In the genomic region with DNA sequence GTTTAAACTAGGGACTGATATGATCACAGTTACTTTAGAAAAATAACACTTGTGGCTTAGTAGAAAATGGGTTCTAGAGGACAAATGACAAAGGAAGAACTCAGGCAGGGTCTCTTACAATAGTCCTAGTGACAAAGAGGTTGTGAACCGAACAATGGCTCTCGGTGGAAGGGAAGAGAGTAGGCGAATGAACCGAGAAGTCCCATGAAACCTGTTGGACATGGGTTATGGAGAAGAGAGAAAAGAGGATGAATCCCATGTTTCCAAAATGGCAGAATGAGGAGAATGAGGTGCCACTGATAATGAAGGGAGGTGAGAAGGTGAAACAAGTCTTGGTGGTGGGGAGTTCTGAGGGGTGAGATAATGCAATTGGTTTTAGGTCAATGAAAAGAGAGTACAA, we compare ENCODE assay signal across 18 cellular contexts.
DNase-seq lines count a peak whose midpoint lies in the region; ATAC-seq, FAIRE-seq and TF ChIP-seq lines count a peak whose summit lies in the region.
"Had no signal": no experiment of that assay in that cellular context is flagged by ENCODE, and none has a peak within 500 bp of the region (broad histone marks: within the 10 kb centered on the region; RNA-seq: fewer than 3 reads in every experiment).

No MANE protein-coding gene starts in this region.

- H3K9me3 ChIP-seq in Caco-2 = no peaks in the 10 kb centered on the region
- H3K9me3 ChIP-seq in Loucy (ENCODE audit: insufficient read depth, low read depth, low read length) = no peaks in the 10 kb centered on the region
- H3K9me3 ChIP-seq in neural progenitor cell (ENCODE audit: low read depth) = no peaks in the 10 kb centered on the region
- no peaks in the 10 kb centered on the region for H3K9me3 ChIP-seq in naive thymus-derived CD4-positive, alpha-beta T cell (ENCODE audit: control insufficient read depth in 2 of 3, low read length in 3 of 3)
- no peaks in the 10 kb centered on the region for H3K9me3 ChIP-seq in left ventricle myocardium inferior (replicated peaks)
- H3K9me3 ChIP-seq: BLaER1 had no signal

- H3F3A ChIP-seq in Loucy (ENCODE audit: low read depth) = no peaks in the 10 kb centered on the region
- H3F3A ChIP-seq in neural progenitor cell (ENCODE audit: low read depth) = no peaks in the 10 kb centered on the region

- POLR2A ChIA-PET in Caco-2 (lab: Charles Lee) (no interaction called here), WTC11 (lab: Charles Lee) (no interaction called here)
- POLR2A ChIA-PET in naive thymus-derived CD4-positive, alpha-beta T cell (lab: Charles Lee) = no interaction called here

- H3K36me3 ChIP-seq in Caco-2 (ENCODE audit: control insufficient read depth, insufficient read depth, low read length) = peaks cover 2% of the 10 kb centered on the region
- H3K36me3 ChIP-seq in Loucy (ENCODE audit: insufficient read depth, low read length) = no peaks in the 10 kb centered on the region
- no peaks in the 10 kb centered on the region for H3K36me3 ChIP-seq in neural progenitor cell
- no peaks in the 10 kb centered on the region for H3K36me3 ChIP-seq in naive thymus-derived CD4-positive, alpha-beta T cell (ENCODE audit: control insufficient read depth in 2 of 3, insufficient read depth in 3 of 3, low read length in 3 of 3)
- H3K36me3 ChIP-seq in left ventricle myocardium inferior = no peaks in the 10 kb centered on the region
- H3K36me3 ChIP-seq: BLaER1 had no signal

- TF ChIP-seq CTCF in Caco-2 (IDR thresholded peaks at IDR 0.05; ENCODE audit: insufficient read depth in 1 of 2, low read depth in 1 of 2, low read length in 1 of 2, severe bottlenecking in 1 of 2, unreplicated experiment in 1 of 2) = no peak
- no peak for TF ChIP-seq CTCF in Loucy (conservative IDR thresholded peaks at IDR 0.05; ENCODE audit: low read length)
- TF ChIP-seq CTCF in WTC11 (IDR thresholded peaks at IDR 0.05) = no peak
- no peak for TF ChIP-seq CTCF in neural progenitor cell (IDR thresholded peaks at IDR 0.05)
- TF ChIP-seq CTCF in left ventricle myocardium inferior (IDR thresholded peaks at IDR 0.05; ENCODE audit: borderline replicate concordance) = no peak

- H3K4me1 ChIP-seq in Caco-2 = peaks cover 79% of the 10 kb centered on the region
- peaks cover 25% of the 10 kb centered on the region for H3K4me1 ChIP-seq in Loucy (ENCODE audit: insufficient read depth, low read length, poor library complexity, severe bottlenecking)
- peaks cover 16% of the 10 kb centered on the region for H3K4me1 ChIP-seq in neural progenitor cell
- H3K4me1 ChIP-seq in naive thymus-derived CD4-positive, alpha-beta T cell (ENCODE audit: control insufficient read depth in 2 of 2, insufficient read depth in 2 of 2, low read length in 2 of 2) = no peaks in the 10 kb centered on the region
- peaks cover 39% of the 10 kb centered on the region for H3K4me1 ChIP-seq in left ventricle myocardium inferior

- H3K27ac Mint-ChIP-seq in Caco-2 (ENCODE audit: unreplicated experiment) (peak overlapping the region; percentile 2), WTC11 (peak overlapping the region; percentile 33), neural progenitor cell (peak overlapping the region; percentile 8)
- no peak overlapping the region for H3K27ac Mint-ChIP-seq in naive thymus-derived CD4-positive, alpha-beta T cell
- H3K27ac Mint-ChIP-seq: CD8-positive, alpha-beta T cell; H9 had no signal

- H3K4me3 ChIP-seq in Caco-2 (ENCODE audit: low read depth, low read length) = no peak overlapping the region
- no peak overlapping the region for H3K4me3 ChIP-seq in Loucy (ENCODE audit: low read length, poor library complexity, severe bottlenecking)
- no peak overlapping the region for H3K4me3 ChIP-seq in neural progenitor cell
- no peak overlapping the region for H3K4me3 ChIP-seq in naive thymus-derived CD4-positive, alpha-beta T cell (ENCODE audit: low read length)
- H3K4me3 ChIP-seq in left ventricle myocardium inferior = no peak overlapping the region
- H3K4me3 ChIP-seq: BLaER1 had no signal

- peaks cover 56% of the 10 kb centered on the region for H3K36me3 Mint-ChIP-seq in Caco-2 (ENCODE audit: insufficient read depth, unreplicated experiment)
- peaks cover 17% of the 10 kb centered on the region for H3K36me3 Mint-ChIP-seq in WTC11
- H3K36me3 Mint-ChIP-seq in neural progenitor cell = peaks cover 8% of the 10 kb centered on the region
- H3K36me3 Mint-ChIP-seq in naive thymus-derived CD4-positive, alpha-beta T cell = no peaks in the 10 kb centered on the region
- H3K36me3 Mint-ChIP-seq: CD8-positive, alpha-beta T cell had no signal

- H3K27me3 ChIP-seq in Caco-2 (replicated peaks; ENCODE audit: control insufficient read depth, insufficient read depth, low read length) (no peaks in the 10 kb centered on the region), Loucy (ENCODE audit: insufficient read depth, low read length, poor library complexity, severe bottlenecking) (no peaks in the 10 kb centered on the region), neural progenitor cell (no peaks in the 10 kb centered on the region), left ventricle myocardium inferior (ENCODE audit: low read depth) (no peaks in the 10 kb centered on the region)
- H3K27me3 ChIP-seq in naive thymus-derived CD4-positive, alpha-beta T cell (ENCODE audit: control insufficient read depth in 2 of 2, insufficient read depth in 2 of 2, low read length in 2 of 2) = no peaks in the 10 kb centered on the region
- H3K27me3 ChIP-seq: BLaER1 had no signal

- no peak overlapping the region for H3K4me3 Mint-ChIP-seq in Caco-2 (ENCODE audit: unreplicated experiment)
- no peak overlapping the region for H3K4me3 Mint-ChIP-seq in WTC11
- H3K4me3 Mint-ChIP-seq in neural progenitor cell = no peak overlapping the region
- H3K4me3 Mint-ChIP-seq in naive thymus-derived CD4-positive, alpha-beta T cell = no peak overlapping the region
- H3K4me3 Mint-ChIP-seq: CD8-positive, alpha-beta T cell; H9 had no signal

- H3K4me1 Mint-ChIP-seq in Caco-2 (ENCODE audit: low read depth, unreplicated experiment) (peaks cover 40% of the 10 kb centered on the region), WTC11 (peaks cover 50% of the 10 kb centered on the region), neural progenitor cell (peaks cover 58% of the 10 kb centered on the region)
- H3K4me1 Mint-ChIP-seq in naive thymus-derived CD4-positive, alpha-beta T cell = peaks cover 0 to 3% (median 0%) of the 10 kb centered on the region in 7 donors

- no TSS peak for BruUV-seq in Caco-2 (replicated peaks; lab: Mats Ljungman, UMichigan)

- H3K79me2 ChIP-seq in Loucy (ENCODE audit: insufficient read depth, low read length) = peaks cover 25% of the 10 kb centered on the region; the same call in 1 of the 2 replicates
- H3K79me2 ChIP-seq in neural progenitor cell (ENCODE audit: low read depth) = no peaks in the 10 kb centered on the region

- no peaks in the 10 kb centered on the region for H3K9me2 ChIP-seq in Loucy (replicated peaks; ENCODE audit: low read depth, low read length)

- CTCF ChIA-PET in Caco-2 (lab: Charles Lee) = no interaction called here
- CTCF ChIA-PET in WTC11 (lab: Charles Lee) = no interaction called here
- CTCF ChIA-PET in naive thymus-derived CD4-positive, alpha-beta T cell (lab: Charles Lee) = no interaction called here

- H4K20me1 ChIP-seq in Loucy (ENCODE audit: insufficient read depth, low read length, poor library complexity, severe bottlenecking) (no peaks in the 10 kb centered on the region), neural progenitor cell (ENCODE audit: low read depth) (no peaks in the 10 kb centered on the region)
- H4K20me1 ChIP-seq: BLaER1 had no signal

- no peak overlapping the region for H3K27ac ChIP-seq in neural progenitor cell
- no peak overlapping the region for H3K27ac ChIP-seq in naive thymus-derived CD4-positive, alpha-beta T cell (ENCODE audit: low read depth, low read length)
- no peak overlapping the region for H3K27ac ChIP-seq in left ventricle myocardium inferior (replicated peaks)
- H3K27ac ChIP-seq: BLaER1, HL-60 had no signal

- H2AFZ ChIP-seq in Loucy (ENCODE audit: low read length) (no peak overlapping the region), neural progenitor cell (replicated peaks) (no peak overlapping the region)

- peak overlapping the region; percentile 3 for H3K4me2 ChIP-seq in Loucy (ENCODE audit: low read depth, low read length, poor library complexity, severe bottlenecking)
- no peak overlapping the region for H3K4me2 ChIP-seq in neural progenitor cell
- H3K4me2 ChIP-seq: BLaER1 had no signal

- no peak overlapping the region for H3K9ac ChIP-seq in Loucy (ENCODE audit: low read depth, low read length, poor library complexity, severe bottlenecking)
- H3K9ac ChIP-seq in neural progenitor cell = no peak overlapping the region
- H3K9ac ChIP-seq: BLaER1 had no signal

- H3K27me3 Mint-ChIP-seq in Caco-2 (ENCODE audit: insufficient read depth, unreplicated experiment) (no peaks in the 10 kb centered on the region), WTC11 (ENCODE audit: low read depth) (no peaks in the 10 kb centered on the region), neural progenitor cell (ENCODE audit: insufficient read depth, low read depth) (peaks cover 10% of the 10 kb centered on the region)
- H3K27me3 Mint-ChIP-seq in naive thymus-derived CD4-positive, alpha-beta T cell = peaks cover 11 to 20% (median 15%) of the 10 kb centered on the region in 5 donors

- DNase-seq in Caco-2 = no peak
- no peak for DNase-seq in WTC11 (ENCODE audit: low spot score)
- no peak for DNase-seq in neural progenitor cell (ENCODE audit: low spot score)
- no peak for DNase-seq in urothelium cell line (ENCODE audit: low spot score)
- no peak for DNase-seq in naive thymus-derived CD4-positive, alpha-beta T cell
- no peak for DNase-seq in left ventricle myocardium inferior
- DNase-seq: 8988T; CD8-positive, alpha-beta T cell; COR-L47; DMS153; DMS79; GDM1; GOT3; H9 had no signal

- FAIRE-seq in urothelium cell line (lab: Jason Lieb, UNC) = no peak

- H3K9me3 Mint-ChIP-seq in Caco-2 (ENCODE audit: unreplicated experiment) (no peaks in the 10 kb centered on the region), WTC11 (peaks cover 24% of the 10 kb centered on the region), neural progenitor cell (peaks cover 10% of the 10 kb centered on the region)
- H3K9me3 Mint-ChIP-seq in naive thymus-derived CD4-positive, alpha-beta T cell = peaks cover 0 to 3% (median 0%) of the 10 kb centered on the region in 11 donors
- H3K9me3 Mint-ChIP-seq: CD8-positive, alpha-beta T cell had no signal

- intact Hi-C loops in Caco-2 (cut with micrococcal nuclease; ENCODE audit: unreplicated experiment) (loop anchor here (5.0 kb wide), 1 partner anchor 91 kb away; no protein-coding TSS in a partner anchor), left ventricle myocardium inferior (cut with micrococcal nuclease) (no loop called here)
- intact Hi-C loops in naive thymus-derived CD4-positive, alpha-beta T cell (cut with micrococcal nuclease) = no loop called here

- ATAC-seq in WTC11 = no peak
- ATAC-seq in naive thymus-derived CD4-positive, alpha-beta T cell = no peak
- ATAC-seq in HG03097 (IDR thresholded peaks at IDR 0.05; ENCODE audit: low FRiP score, unreplicated experiment) = no peak
- ATAC-seq: CD8-positive, alpha-beta T cell had no signal

TF ChIP-seq in WTC11, 78 proteins besides CTCF, POLR2A, EP300 and RAD21 (continues in another document):
- TF ChIP-seq JAZF1 (CRISPR knock-in tag; IDR thresholded peaks at IDR 0.05) = no peak
- TF ChIP-seq ZNF121 (CRISPR knock-in tag; IDR thresholded peaks at IDR 0.05) = no peak

Comparison
In these comparisons a context has a peak if more than half of its experiments do, and no peak if none do; other contexts are left out.
1. H3K27ac Mint-ChIP-seq: peak in Caco-2 (single experiment), WTC11 (single experiment) and neural progenitor cell (single experiment); none in naive thymus-derived CD4-positive, alpha-beta T cell (0 of 9).